ENCODE assay signal across 8 cellular contexts in genomic region chr11:118251858-118252652, GRCh38. TPM values are rescaled to one million over a fixed set of nuclear protein-coding genes. Genes with fewer than 3 reads are reported as not detected.
DNase-seq lines count a peak whose midpoint lies in the region; TF ChIP-seq lines count a peak whose summit lies in the region.

MPZL3 (minus strand) TSS chr11:118252365; CDS start chr11:118252294, 71 bp downstream.

- H3K4me3 Mint-ChIP-seq in nephron = peak within 1 kb of the TSS; percentile 96 to 99 (median 96)

- H3K27ac ChIP-seq in GM23248 = no peak within 1 kb of the TSS
- H3K27ac ChIP-seq in MM.1S (ENCODE audit: low read length) = peak within 1 kb of the TSS; percentile 78

- peak; percentile 77 for TF ChIP-seq POLR2A in Raji (IDR thresholded peaks at IDR 0.05; ENCODE audit: insufficient read depth, low read depth, low read length)

- no peaks in the 10 kb centered on the region for H4K20me1 ChIP-seq in GM23248 (ENCODE audit: insufficient read depth)
- no peaks in the 10 kb centered on the region for H4K20me1 ChIP-seq in MM.1S (ENCODE audit: insufficient read depth, low read length)

- peak within 1 kb of the TSS; percentile 63 for H3K4me2 ChIP-seq in GM23248 (ENCODE audit: unreplicated experiment)
- peak within 1 kb of the TSS; percentile 85 for H3K4me2 ChIP-seq in MM.1S (ENCODE audit: low read depth, low read length)

- peaks cover 8% of the 10 kb centered on the region for H3K9me3 Mint-ChIP-seq in nephron

- no peaks in the 10 kb centered on the region for H3F3A ChIP-seq in GM23248 (ENCODE audit: insufficient read depth)
- H3F3A ChIP-seq in MM.1S (ENCODE audit: insufficient read depth, low read length) = peaks cover 9% of the 10 kb centered on the region; the same call in 1 of the 2 replicates

- 0 out of 2 replicates have a peak, but pooled peaks cover 3% of the 10 kb centered on the region for H3K4me1 ChIP-seq in GM23248 (ENCODE audit: insufficient read depth)
- H3K4me1 ChIP-seq in MM.1S (ENCODE audit: low read length) = peaks cover 6% of the 10 kb centered on the region

- H3K36me3 Mint-ChIP-seq in nephron (ENCODE audit: low read depth) = peaks cover 5% of the 10 kb centered on the region

- no peaks in the 10 kb centered on the region for H3K9me2 ChIP-seq in GM23248 (ENCODE audit: insufficient read depth)
- H3K9me2 ChIP-seq in MM.1S (replicated peaks; ENCODE audit: insufficient read depth, low read length) = no peaks in the 10 kb centered on the region

- H3K27me3 ChIP-seq in GM23248 (replicated peaks; ENCODE audit: insufficient read depth) (no peaks in the 10 kb centered on the region), MM.1S (replicated peaks; ENCODE audit: insufficient read depth, low read length) (no peaks in the 10 kb centered on the region)

- H3K36me3 ChIP-seq in GM23248 (ENCODE audit: low read depth) (no peaks in the 10 kb centered on the region), MM.1S (replicated peaks; ENCODE audit: insufficient read depth, low read length) (no peaks in the 10 kb centered on the region)

- H3K27ac Mint-ChIP-seq in nephron = peak within 1 kb of the TSS; percentile 97 to 100 (median 100)

- TF ChIP-seq CTCF in MM.1S (IDR thresholded peaks at IDR 0.05; ENCODE audit: low read length) (no peak), fibroblast of villous mesenchyme (IDR thresholded peaks at IDR 0.05; ENCODE audit: insufficient read depth, low read depth, low read length) (no peak), nephron (IDR thresholded peaks at IDR 0.05; ENCODE audit: unreplicated experiment in 3 of 3) (no peak)

- H3K4me3 ChIP-seq in GM23248 (peak within 1 kb of the TSS; percentile 78), MM.1S (ENCODE audit: low read length) (peak within 1 kb of the TSS; percentile 83), fibroblast of villous mesenchyme (ENCODE audit: low read depth, low read length) (peak within 1 kb of the TSS; percentile 71)

- in situ Hi-C loops in GM23248 (cut with MboI) = no loop called here

- H2AFZ ChIP-seq in GM23248 = peak within 1 kb of the TSS; percentile 92
- H2AFZ ChIP-seq in MM.1S (ENCODE audit: low read length) = peak within 1 kb of the TSS; percentile 59

- DNase-seq in D341Med (ENCODE audit: low spot score) = peak; percentile 85
- peak; percentile 59 for DNase-seq in GM23248
- peak; percentile 97 for DNase-seq in MM.1S
- DNase-seq in activated gamma-delta T cell treated with Interleukin-2 at 50 U/mL for 16 hours = peak; percentile 82
- DNase-seq in fibroblast of villous mesenchyme (ENCODE audit: low read depth) = peak; percentile 45
- DNase-seq in stimulated activated naive CD4-positive, alpha-beta T cell treated with Interleukin-2 at 50 U/mL for 16 hours (lab: John Stamatoyannopoulos, UW) = peak; percentile 75

- 5 to 6% methylated on average over 33 of the region's 33 CpGs for WGBS in GM23248 (ENCODE audit: low coverage in 1 of 2, low lambda C conversion rate in 2 of 2, missing lambda C conversion rate in 2 of 2), 2 experiments

- no peaks in the 10 kb centered on the region for H3K9me3 ChIP-seq in GM23248 (ENCODE audit: low read depth)
- H3K9me3 ChIP-seq in MM.1S (replicated peaks; ENCODE audit: insufficient read depth, low read length) = no peaks in the 10 kb centered on the region

- H3K9ac ChIP-seq in GM23248 (peak within 1 kb of the TSS; percentile 35; the same call in 1 of the 2 replicates), MM.1S (ENCODE audit: low read length) (peak within 1 kb of the TSS; percentile 87)

- H3K27me3 Mint-ChIP-seq in nephron (ENCODE audit: low read depth) = peaks cover 78% of the 10 kb centered on the region

- H3K79me2 ChIP-seq in GM23248 (ENCODE audit: insufficient read depth) (no peaks in the 10 kb centered on the region), MM.1S (ENCODE audit: low read length) (peaks cover 14% of the 10 kb centered on the region)

- H3K4me1 Mint-ChIP-seq in nephron = peaks cover 7% of the 10 kb centered on the region

RNA-seq across cellular contexts. Expression of gene MPZL3, which starts in this region (rescaled TPM):
- 1.3 and 2.4 TPM in 2 replicates for total RNA-seq in GM23248 (2014; rRNA removed; shearing (Covaris generic))
- polyA plus RNA-seq in GM23248 (2016; fragmentation: Nextera tagmentation; extraction: Ambion mirVana) = 0.72 and 0.78 TPM in 2 replicates
- total RNA-seq in fibroblast of villous mesenchyme = 0.32 and 0.86 TPM in 2 replicates

Comparison
In these comparisons a context has a peak if more than half of its experiments do, and no peak if none do; other contexts are left out.
1. Peak in DNase-seq and H3K4me3 ChIP-seq in fibroblast of villous mesenchyme; RNA of the gene not detected or under 1 TPM.
2. DNase-seq: peak in every context shown above with its lines; median percentile 97 in MM.1S; 85 in D341Med; 82 in activated gamma-delta T cell treated with Interleukin-2 at 50 U/mL for 16 hours; 75 in stimulated activated naive CD4-positive, alpha-beta T cell treated with Interleukin-2 at 50 U/mL for 16 hours; 59 in GM23248; 45 in fibroblast of villous mesenchyme.